In genomic region chr12:83656004-83656403, GRCh38 we compare ENCODE assay signal across 29 cellular contexts.
"Had no signal": no experiment of that assay in that cellular context is flagged by ENCODE, and none has a peak within 500 bp of the region (broad histone marks: within the 10 kb centered on the region; RNA-seq: fewer than 3 reads in every experiment).

No MANE protein-coding gene starts in this region.

- H3K36me3 Mint-ChIP-seq: immature natural killer cell; stimulated activated naive B cell treated with anti-CD40 and anti-IgM and Interleukin-4, amounts not matched to agents 10 μg/mL and 1 μg/mL and 100 μg/mL, for 72 hours had no signal

- H3K4me3 Mint-ChIP-seq: immature natural killer cell; naive thymus-derived CD8-positive, alpha-beta T cell; nephron; stimulated activated naive B cell treated with anti-CD40 and anti-IgM and Interleukin-4, amounts not matched to agents 10 μg/mL and 1 μg/mL and 100 μg/mL, for 72 hours had no signal

- H3K4me1 ChIP-seq: left lung, lower lobe of right lung, pancreas, prostate gland, stomach, testis, thyroid gland, transverse colon, upper lobe of left lung, vagina had no signal

- DNase-seq: immature natural killer cell; kidney; left colon; left lung; lower lobe of right lung; mammary epithelial cell; mesenchymal stem cell; naive thymus-derived CD8-positive, alpha-beta T cell; nucleus accumbens; pancreas; posterior cingulate gyrus; retina; right cardiac atrium; stimulated activated CD4-positive, alpha-beta T cell treated with anti-CD3 and anti-CD28 coated beads, Interleukin-12 subunit alpha, Interleukin-12 subunit beta, amount 100 ng/mL, for 4 hours; stimulated activated CD4-positive, alpha-beta T cell treated with anti-CD3 and anti-CD28 coated beads, Interleukin-15, amount 100 ng/mL, for 24 hours; stimulated activated CD4-positive, alpha-beta T cell treated with anti-CD3 and anti-CD28 coated beads, Interleukin-2, amount 100 ng/mL, for 24 hours; stimulated activated CD4-positive, alpha-beta T cell treated with anti-CD3 and anti-CD28 coated beads, Interleukin-4, amount 100 ng/mL, for 1 hour; stimulated activated naive B cell treated with anti-CD40 and anti-IgM and Interleukin-4, amounts not matched to agents 10 μg/mL and 1 μg/mL and 100 μg/mL, for 72 hours; stimulated activated naive CD8-positive, alpha-beta T cell treated with anti-CD3 and anti-CD28 coated beads, Interleukin-15, Interleukin-2, amounts not matched to agents 100 U/mL and 50 U/mL, for 24 hours; stomach; testis; thyroid gland; transverse colon; upper lobe of left lung had no signal

- H3K4me3 ChIP-seq: left lung, lower lobe of right lung, pancreas, prostate gland, skin epidermis, stomach, testis, thyroid gland, transverse colon, upper lobe of left lung, vagina had no signal

- H3K9me3 ChIP-seq: lower lobe of right lung, pancreas, prostate gland, testis, thyroid gland, vagina had no signal

- H3K27ac ChIP-seq: left lung, lower lobe of right lung, pancreas, prostate gland, skin epidermis, stomach, testis, thyroid gland, transverse colon, upper lobe of left lung, vagina had no signal

- H3K27me3 Mint-ChIP-seq: naive thymus-derived CD8-positive, alpha-beta T cell; stimulated activated naive B cell treated with anti-CD40 and anti-IgM and Interleukin-4, amounts not matched to agents 10 μg/mL and 1 μg/mL and 100 μg/mL, for 72 hours had no signal

- H3K4me1 Mint-ChIP-seq: immature natural killer cell; naive thymus-derived CD8-positive, alpha-beta T cell; nephron; stimulated activated naive B cell treated with anti-CD40 and anti-IgM and Interleukin-4, amounts not matched to agents 10 μg/mL and 1 μg/mL and 100 μg/mL, for 72 hours had no signal

- H3K36me3 ChIP-seq: left lung, lower lobe of right lung, pancreas, prostate gland, stomach, thyroid gland, transverse colon, upper lobe of left lung, vagina had no signal

- ATAC-seq: left colon; left lung; lower lobe of right lung; naive thymus-derived CD8-positive, alpha-beta T cell; pancreas; right cardiac atrium; sciatic nerve; stimulated activated naive B cell treated with anti-CD40 and anti-IgM and Interleukin-4, amounts not matched to agents 10 μg/mL and 1 μg/mL and 100 μg/mL, for 72 hours; stimulated activated naive CD8-positive, alpha-beta T cell treated with anti-CD3 and anti-CD28 coated beads, Interleukin-15, Interleukin-2, amounts not matched to agents 100 U/mL and 50 U/mL, for 24 hours had no signal

- H3K27me3 ChIP-seq: left lung, pancreas, stomach, testis, thyroid gland, transverse colon, upper lobe of left lung, vagina had no signal

- H3K27ac Mint-ChIP-seq: immature natural killer cell; naive thymus-derived CD8-positive, alpha-beta T cell; nephron; stimulated activated naive B cell treated with anti-CD40 and anti-IgM and Interleukin-4, amounts not matched to agents 10 μg/mL and 1 μg/mL and 100 μg/mL, for 72 hours had no signal
